8 cellular contexts compared by ENCODE assay signal in the genomic region with DNA sequence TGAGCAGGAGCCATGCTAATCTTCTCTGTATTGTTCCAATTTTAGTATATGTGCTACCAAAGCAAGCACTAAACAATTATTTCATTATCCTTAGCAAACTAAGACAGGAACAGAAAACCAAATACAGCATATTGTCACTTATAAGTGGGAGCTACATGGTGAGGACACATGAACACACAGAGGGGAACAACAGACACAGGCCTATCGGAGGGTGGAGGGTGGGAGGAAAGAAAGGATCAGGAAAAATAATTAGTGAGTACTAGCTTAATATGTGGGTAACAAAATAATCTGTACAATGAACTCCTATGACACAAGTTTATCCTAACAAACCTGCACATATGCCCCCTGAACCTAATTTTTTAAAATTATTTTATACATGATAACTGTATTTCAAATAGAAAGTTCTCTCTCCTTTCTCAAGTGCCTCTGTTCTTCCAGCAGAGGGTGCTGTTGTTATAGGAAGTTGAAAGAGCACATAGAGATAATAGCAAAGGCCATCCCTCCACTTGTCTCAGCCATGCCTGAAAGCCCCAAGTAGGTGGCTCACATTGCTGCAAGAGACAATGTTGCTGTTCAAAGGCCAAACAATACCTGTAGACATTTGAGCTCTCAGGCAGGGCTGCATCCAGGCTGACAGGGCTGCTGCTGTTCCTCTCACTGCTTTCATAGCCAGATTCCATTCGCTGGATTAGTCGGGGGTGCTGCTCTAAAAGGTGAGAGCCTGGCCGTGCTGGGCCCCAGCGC. TPM values are rescaled to one million over a fixed set of nuclear protein-coding genes. Genes with fewer than 3 reads are reported as not detected.
A peak's percentile ranks its signal among the peaks of the same experiment; 100 is the strongest.
DNase-seq lines count a peak whose midpoint lies in the region; ATAC-seq and TF ChIP-seq lines count a peak whose summit lies in the region.

No MANE protein-coding gene starts in this region.

- DNase-seq in COLO829 (ENCODE audit: low spot score) (peak; percentile 50), NCI-H345 (lab: John Stamatoyannopoulos, UW) (peak; percentile 67), chondrocyte (ENCODE audit: low spot score) (no peak), NCI-H524 treated with DMSO at 0.1 percent for 48 hours (lab: John Stamatoyannopoulos, UW) (no peak)
- peak; percentile 5 to 37 (median 5) for DNase-seq in stimulated activated CD4-positive, alpha-beta T cell treated with anti-CD3 and anti-CD28 coated beads, TNF-alpha, amount 100 ng/mL, for 24 hours (ENCODE audit: low read depth in 3 of 3)

- H3K27ac ChIP-seq in layer of hippocampus (ENCODE audit: low read depth, low read length): peak overlapping the region; percentile 2

- no peak overlapping the region for H3K4me3 Mint-ChIP-seq in chondrocyte (ENCODE audit: unreplicated experiment)

- H3K4me1 Mint-ChIP-seq in chondrocyte (ENCODE audit: low read depth): no peaks in the 10 kb centered on the region

- TF ChIP-seq CTCF in WI38 (IDR thresholded peaks at IDR 0.05; ENCODE audit: low read depth, low read length): peak; percentile 64
- TF ChIP-seq CTCF in chondrocyte (IDR thresholded peaks at IDR 0.05): peak; percentile 94

- no peak overlapping the region for H3K27ac Mint-ChIP-seq in chondrocyte (ENCODE audit: unreplicated experiment)

- no peaks in the 10 kb centered on the region for H3K36me3 Mint-ChIP-seq in chondrocyte (ENCODE audit: low read depth)

- H3K27me3 Mint-ChIP-seq in chondrocyte (ENCODE audit: low read depth): no peaks in the 10 kb centered on the region

- H3K9me3 Mint-ChIP-seq in chondrocyte (ENCODE audit: low read depth): no peaks in the 10 kb centered on the region

- ATAC-seq in HG02678 (IDR thresholded peaks at IDR 0.05; ENCODE audit: unreplicated experiment): peak; percentile 51

- H3K27me3 ChIP-seq in layer of hippocampus (ENCODE audit: control insufficient read depth, insufficient read depth, low read length): no peaks in the 10 kb centered on the region

- no peak overlapping the region for H3K4me3 ChIP-seq in WI38 (ENCODE audit: low read depth, low read length)

RNA-seq across cellular contexts. Expression of a gene that starts 33.4 kb away (rescaled TPM):
- total RNA-seq in chondrocyte: 59.4 to 61.1 TPM (median 60.5 TPM) in 3 replicates

Comparison
In these comparisons a context has a peak if more than half of its experiments do, and no peak if none do; other contexts are left out.
1. DNase-seq: peak in COLO829 (single experiment), NCI-H345 (single experiment) and stimulated activated CD4-positive, alpha-beta T cell treated with anti-CD3 and anti-CD28 coated beads, TNF-alpha, amount 100 ng/mL, for 24 hours (3 of 3); none in chondrocyte (single experiment) and NCI-H524 treated with DMSO at 0.1 percent for 48 hours (single experiment).